Comparison of ENCODE assay signal across 1 cellular context in genomic region chr16:83826146-83826913, GRCh38.
TF ChIP-seq lines count a peak whose summit lies in the region.

No MANE protein-coding gene starts in this region.

TF ChIP-seq in HepG2, 621 proteins besides CTCF, POLR2A, EP300 and RAD21 (continued from another document):
- TF ChIP-seq ZNF335 (CRISPR knock-in tag; IDR thresholded peaks at IDR 0.05) (no peak), CHD2 (IDR thresholded peaks at IDR 0.05; ENCODE audit: low read depth, low read length) (no peak), NAIF1 (CRISPR knock-in tag; IDR thresholded peaks at IDR 0.05; ENCODE audit: borderline replicate concordance) (no peak), HOXA3 (CRISPR knock-in tag; IDR thresholded peaks at IDR 0.05) (peak; percentile 11; the same call in 1 of the 2 replicates), SP5 (CRISPR knock-in tag; IDR thresholded peaks at IDR 0.05; ENCODE audit: borderline replicate concordance, low read depth) (no peak), PHF8 (CRISPR knock-in tag; IDR thresholded peaks at IDR 0.05) (no peak), GLI4 (CRISPR knock-in tag; IDR thresholded peaks at IDR 0.05; ENCODE audit: borderline replicate concordance) (no peak), HOXA5 (CRISPR knock-in tag; IDR thresholded peaks at IDR 0.05) (0 out of 2 replicates have a peak, but pooled peaks have one; percentile 25), ZNF615 (CRISPR knock-in tag; IDR thresholded peaks at IDR 0.05; ENCODE audit: borderline replicate concordance) (no peak), ZNF792 (CRISPR knock-in tag; IDR thresholded peaks at IDR 0.05) (0 out of 2 replicates have a peak, but pooled peaks have one; percentile 33), AGO2 (optimal IDR thresholded peaks at IDR 0.05; ENCODE audit: low read depth, low read length) (no peak), CSRNP2 (CRISPR knock-in tag; conservative IDR thresholded peaks at IDR 0.05; ENCODE audit: low read depth) (no peak), KLF9 (CRISPR knock-in tag; IDR thresholded peaks at IDR 0.05; ENCODE audit: low read depth) (no peak), KDM2A (CRISPR knock-in tag; IDR thresholded peaks at IDR 0.05; ENCODE audit: borderline replicate concordance, low read depth) (peak; percentile 80), ZNF891 (CRISPR knock-in tag; IDR thresholded peaks at IDR 0.05) (no peak), DZIP1 (CRISPR knock-in tag; IDR thresholded peaks at IDR 0.05) (no peak), SATB2 (CRISPR knock-in tag; IDR thresholded peaks at IDR 0.05) (no peak), ZGPAT (CRISPR knock-in tag; IDR thresholded peaks at IDR 0.05) (0 out of 2 replicates have a peak, but pooled peaks have one; percentile 9), JUNB (CRISPR knock-in tag; IDR thresholded peaks at IDR 0.05; ENCODE audit: borderline replicate concordance) (no peak), FOXJ3 (CRISPR knock-in tag; IDR thresholded peaks at IDR 0.05; ENCODE audit: borderline replicate concordance) (no peak), LRRFIP1 (CRISPR knock-in tag; conservative IDR thresholded peaks at IDR 0.05) (no peak), SIX4 (CRISPR knock-in tag; IDR thresholded peaks at IDR 0.05) (no peak), ZKSCAN1 (IDR thresholded peaks at IDR 0.05; ENCODE audit: low read length) (no peak), ZNF605 (CRISPR knock-in tag; IDR thresholded peaks at IDR 0.05) (peak; percentile 47; the same call in 1 of the 2 replicates)
TF ChIP-seq in HepG2: peak in this region for 43.
